2 cellular contexts compared by ENCODE assay signal in the genomic region with DNA sequence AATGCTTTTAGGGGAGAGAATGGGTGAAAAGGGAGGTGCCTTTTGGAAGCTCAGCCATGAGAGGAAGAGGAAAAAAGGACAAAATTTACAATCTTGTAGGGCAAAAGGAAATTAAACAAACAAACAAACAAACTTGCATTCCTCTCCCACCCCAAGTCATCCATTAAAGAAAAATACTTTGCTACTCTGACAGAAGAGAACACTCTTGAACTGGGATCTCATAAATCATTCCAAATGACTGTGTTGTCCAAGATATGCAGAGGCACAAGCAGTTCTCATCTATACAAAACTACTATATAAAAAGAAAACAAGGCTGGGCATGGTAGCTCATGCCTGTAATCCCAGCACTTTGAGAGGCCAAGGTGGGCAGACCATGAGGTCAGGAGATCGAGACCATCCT.
TF ChIP-seq lines count a peak whose summit lies in the region.

No MANE protein-coding gene starts in this region.

TF ChIP-seq in GM23338, 12 proteins besides CTCF, POLR2A, EP300 and RAD21 (continues in another document):
- no peak for TF ChIP-seq JUNB (IDR thresholded peaks at IDR 0.05; ENCODE audit: unreplicated experiment)
- no peak for TF ChIP-seq ZNF331 (CRISPR knock-in tag; IDR thresholded peaks at IDR 0.05; ENCODE audit: low read depth)
- no peak for TF ChIP-seq NANOG (IDR thresholded peaks at IDR 0.05; ENCODE audit: borderline replicate concordance)
- no peak for TF ChIP-seq EZH2phosphoT487 (IDR thresholded peaks at IDR 0.05; ENCODE audit: unreplicated experiment)
- TF ChIP-seq POLR2AphosphoS5 (IDR thresholded peaks at IDR 0.05; ENCODE audit: low read depth) = no peak
- TF ChIP-seq ZNF114 (CRISPR knock-in tag; IDR thresholded peaks at IDR 0.05) = no peak
- TF ChIP-seq, protein P1, sequence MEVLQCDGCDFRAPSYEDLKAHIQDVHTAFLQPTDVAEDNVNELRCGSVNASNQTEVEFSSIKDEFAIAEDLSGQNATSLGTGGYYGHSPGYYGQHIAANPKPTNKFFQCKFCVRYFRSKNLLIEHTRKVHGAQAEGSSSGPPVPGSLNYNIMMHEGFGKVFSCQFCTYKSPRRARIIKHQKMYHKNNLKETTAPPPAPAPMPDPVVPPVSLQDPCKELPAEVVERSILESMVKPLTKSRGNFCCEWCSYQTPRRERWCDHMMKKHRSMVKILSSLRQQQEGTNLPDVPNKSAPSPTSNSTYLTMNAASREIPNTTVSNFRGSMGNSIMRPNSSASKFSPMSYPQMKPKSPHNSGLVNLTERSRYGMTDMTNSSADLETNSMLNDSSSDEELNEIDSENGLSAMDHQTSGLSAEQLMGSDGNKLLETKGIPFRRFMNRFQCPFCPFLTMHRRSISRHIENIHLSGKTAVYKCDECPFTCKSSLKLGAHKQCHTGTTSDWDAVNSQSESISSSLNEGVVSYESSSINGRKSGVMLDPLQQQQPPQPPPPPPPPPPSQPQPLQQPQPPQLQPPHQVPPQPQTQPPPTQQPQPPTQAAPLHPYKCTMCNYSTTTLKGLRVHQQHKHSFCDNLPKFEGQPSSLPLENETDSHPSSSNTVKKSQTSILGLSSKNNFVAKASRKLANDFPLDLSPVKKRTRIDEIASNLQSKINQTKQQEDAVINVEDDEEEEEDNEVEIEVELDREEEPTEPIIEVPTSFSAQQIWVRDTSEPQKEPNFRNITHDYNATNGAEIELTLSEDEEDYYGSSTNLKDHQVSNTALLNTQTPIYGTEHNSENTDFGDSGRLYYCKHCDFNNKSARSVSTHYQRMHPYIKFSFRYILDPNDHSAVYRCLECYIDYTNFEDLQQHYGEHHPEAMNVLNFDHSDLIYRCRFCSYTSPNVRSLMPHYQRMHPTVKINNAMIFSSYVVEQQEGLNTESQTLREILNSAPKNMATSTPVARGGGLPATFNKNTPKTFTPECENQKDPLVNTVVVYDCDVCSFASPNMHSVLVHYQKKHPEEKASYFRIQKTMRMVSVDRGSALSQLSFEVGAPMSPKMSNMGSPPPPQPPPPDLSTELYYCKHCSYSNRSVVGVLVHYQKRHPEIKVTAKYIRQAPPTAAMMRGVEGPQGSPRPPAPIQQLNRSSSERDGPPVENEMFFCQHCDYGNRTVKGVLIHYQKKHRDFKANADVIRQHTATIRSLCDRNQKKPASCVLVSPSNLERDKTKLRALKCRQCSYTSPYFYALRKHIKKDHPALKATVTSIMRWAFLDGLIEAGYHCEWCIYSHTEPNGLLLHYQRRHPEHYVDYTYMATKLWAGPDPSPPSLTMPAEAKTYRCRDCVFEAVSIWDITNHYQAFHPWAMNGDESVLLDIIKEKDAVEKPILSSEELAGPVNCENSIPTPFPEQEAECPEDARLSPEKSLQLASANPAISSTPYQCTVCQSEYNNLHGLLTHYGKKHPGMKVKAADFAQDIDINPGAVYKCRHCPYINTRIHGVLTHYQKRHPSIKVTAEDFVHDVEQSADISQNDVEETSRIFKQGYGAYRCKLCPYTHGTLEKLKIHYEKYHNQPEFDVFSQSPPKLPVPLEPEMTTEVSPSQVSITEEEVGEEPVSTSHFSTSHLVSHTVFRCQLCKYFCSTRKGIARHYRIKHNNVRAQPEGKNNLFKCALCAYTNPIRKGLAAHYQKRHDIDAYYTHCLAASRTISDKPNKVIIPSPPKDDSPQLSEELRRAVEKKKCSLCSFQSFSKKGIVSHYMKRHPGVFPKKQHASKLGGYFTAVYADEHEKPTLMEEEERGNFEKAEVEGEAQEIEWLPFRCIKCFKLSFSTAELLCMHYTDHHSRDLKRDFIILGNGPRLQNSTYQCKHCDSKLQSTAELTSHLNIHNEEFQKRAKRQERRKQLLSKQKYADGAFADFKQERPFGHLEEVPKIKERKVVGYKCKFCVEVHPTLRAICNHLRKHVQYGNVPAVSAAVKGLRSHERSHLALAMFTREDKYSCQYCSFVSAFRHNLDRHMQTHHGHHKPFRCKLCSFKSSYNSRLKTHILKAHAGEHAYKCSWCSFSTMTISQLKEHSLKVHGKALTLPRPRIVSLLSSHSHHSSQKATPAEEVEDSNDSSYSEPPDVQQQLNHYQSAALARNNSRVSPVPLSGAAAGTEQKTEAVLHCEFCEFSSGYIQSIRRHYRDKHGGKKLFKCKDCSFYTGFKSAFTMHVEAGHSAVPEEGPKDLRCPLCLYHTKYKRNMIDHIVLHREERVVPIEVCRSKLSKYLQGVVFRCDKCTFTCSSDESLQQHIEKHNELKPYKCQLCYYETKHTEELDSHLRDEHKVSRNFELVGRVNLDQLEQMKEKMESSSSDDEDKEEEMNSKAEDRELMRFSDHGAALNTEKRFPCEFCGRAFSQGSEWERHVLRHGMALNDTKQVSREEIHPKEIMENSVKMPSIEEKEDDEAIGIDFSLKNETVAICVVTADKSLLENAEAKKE (CRISPR knock-in tag; IDR thresholded peaks at IDR 0.05) = no peak
- no peak for TF ChIP-seq CREB1 (CRISPR knock-in tag; IDR thresholded peaks at IDR 0.05; ENCODE audit: low read depth)
- TF ChIP-seq STAT1 (IDR thresholded peaks at IDR 0.05; ENCODE audit: unreplicated experiment) = no peak
- TF ChIP-seq, protein P2, sequence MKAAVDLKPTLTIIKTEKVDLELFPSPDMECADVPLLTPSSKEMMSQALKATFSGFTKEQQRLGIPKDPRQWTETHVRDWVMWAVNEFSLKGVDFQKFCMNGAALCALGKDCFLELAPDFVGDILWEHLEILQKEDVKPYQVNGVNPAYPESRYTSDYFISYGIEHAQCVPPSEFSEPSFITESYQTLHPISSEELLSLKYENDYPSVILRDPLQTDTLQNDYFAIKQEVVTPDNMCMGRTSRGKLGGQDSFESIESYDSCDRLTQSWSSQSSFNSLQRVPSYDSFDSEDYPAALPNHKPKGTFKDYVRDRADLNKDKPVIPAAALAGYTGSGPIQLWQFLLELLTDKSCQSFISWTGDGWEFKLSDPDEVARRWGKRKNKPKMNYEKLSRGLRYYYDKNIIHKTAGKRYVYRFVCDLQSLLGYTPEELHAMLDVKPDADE (IDR thresholded peaks at IDR 0.05) = no peak

TF ChIP-seq in K562, 482 proteins besides CTCF, POLR2A, EP300 and RAD21:
- TF ChIP-seq, protein P3, sequence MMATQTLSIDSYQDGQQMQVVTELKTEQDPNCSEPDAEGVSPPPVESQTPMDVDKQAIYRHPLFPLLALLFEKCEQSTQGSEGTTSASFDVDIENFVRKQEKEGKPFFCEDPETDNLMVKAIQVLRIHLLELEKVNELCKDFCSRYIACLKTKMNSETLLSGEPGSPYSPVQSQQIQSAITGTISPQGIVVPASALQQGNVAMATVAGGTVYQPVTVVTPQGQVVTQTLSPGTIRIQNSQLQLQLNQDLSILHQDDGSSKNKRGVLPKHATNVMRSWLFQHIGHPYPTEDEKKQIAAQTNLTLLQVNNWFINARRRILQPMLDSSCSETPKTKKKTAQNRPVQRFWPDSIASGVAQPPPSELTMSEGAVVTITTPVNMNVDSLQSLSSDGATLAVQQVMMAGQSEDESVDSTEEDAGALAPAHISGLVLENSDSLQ (IDR thresholded peaks at IDR 0.05) = peak; percentile 84
- TF ChIP-seq ZNF436 (CRISPR knock-in tag; IDR thresholded peaks at IDR 0.05) (no peak), GATAD2B (IDR thresholded peaks at IDR 0.05; ENCODE audit: borderline replicate concordance) (no peak), ZBTB17 (CRISPR knock-in tag; IDR thresholded peaks at IDR 0.05) (no peak), MEIS2 (IDR thresholded peaks at IDR 0.05; ENCODE audit: partially characterized antibody) (peak; percentile 79), ELF4 (CRISPR knock-in tag; IDR thresholded peaks at IDR 0.05) (no peak), TARDBP (IDR thresholded peaks at IDR 0.05) (no peak), FOXK2 (conservative IDR thresholded peaks at IDR 0.05 in 1 of 2, IDR thresholded peaks at IDR 0.05 in 1 of 2; ENCODE audit: low read depth in 2 of 2) (no peak)
- TF ChIP-seq, protein P4, sequence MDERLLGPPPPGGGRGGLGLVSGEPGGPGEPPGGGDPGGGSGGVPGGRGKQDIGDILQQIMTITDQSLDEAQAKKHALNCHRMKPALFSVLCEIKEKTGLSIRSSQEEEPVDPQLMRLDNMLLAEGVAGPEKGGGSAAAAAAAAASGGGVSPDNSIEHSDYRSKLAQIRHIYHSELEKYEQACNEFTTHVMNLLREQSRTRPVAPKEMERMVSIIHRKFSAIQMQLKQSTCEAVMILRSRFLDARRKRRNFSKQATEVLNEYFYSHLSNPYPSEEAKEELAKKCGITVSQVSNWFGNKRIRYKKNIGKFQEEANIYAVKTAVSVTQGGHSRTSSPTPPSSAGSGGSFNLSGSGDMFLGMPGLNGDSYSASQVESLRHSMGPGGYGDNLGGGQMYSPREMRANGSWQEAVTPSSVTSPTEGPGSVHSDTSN (CRISPR knock-in tag; IDR thresholded peaks at IDR 0.05; ENCODE audit: low read depth) = no peak
- TF ChIP-seq, protein P4 (tag; conservative IDR thresholded peaks at IDR 0.05; ENCODE audit: low read depth) = peak; percentile 86
